In genomic region chr4:39365931-39366771, GRCh38 we compare ENCODE assay signal across 1 cellular context.
TF ChIP-seq lines count a peak whose summit lies in the region.

RFC1 (minus strand) TSS chr4:39366362; CDS start chr4:39366241, 121 bp downstream.

TF ChIP-seq in HEK293, 187 proteins besides CTCF, POLR2A, EP300 and RAD21 (continued from another document and continues in another):
- TF ChIP-seq OSR2 (tag by site-specific recombination; IDR thresholded peaks at IDR 0.05) = no peak
- no peak for TF ChIP-seq ZNF529 (tag by site-specific recombination; IDR thresholded peaks at IDR 0.05; ENCODE audit: insufficient replicate concordance)
- TF ChIP-seq ZNF174 (tag by site-specific recombination; IDR thresholded peaks at IDR 0.05) = peak; percentile 85; the same call in 1 of the 2 replicates
- TF ChIP-seq, protein P1, sequence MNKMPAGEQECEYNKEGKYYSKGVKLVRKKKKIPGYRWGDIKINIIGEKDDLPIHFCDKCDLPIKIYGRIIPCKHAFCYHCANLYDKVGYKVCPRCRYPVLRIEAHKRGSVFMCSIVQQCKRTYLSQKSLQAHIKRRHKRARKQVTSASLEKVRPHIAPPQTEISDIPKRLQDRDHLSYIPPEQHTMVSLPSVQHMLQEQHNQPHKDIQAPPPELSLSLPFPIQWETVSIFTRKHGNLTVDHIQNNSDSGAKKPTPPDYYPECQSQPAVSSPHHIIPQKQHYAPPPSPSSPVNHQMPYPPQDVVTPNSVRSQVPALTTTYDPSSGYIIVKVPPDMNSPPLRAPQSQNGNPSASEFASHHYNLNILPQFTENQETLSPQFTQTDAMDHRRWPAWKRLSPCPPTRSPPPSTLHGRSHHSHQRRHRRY (tag by site-specific recombination; IDR thresholded peaks at IDR 0.05) = no peak
- TF ChIP-seq ZNF324 (tag by site-specific recombination; IDR thresholded peaks at IDR 0.05) = 0 out of 2 replicates have a peak, but pooled peaks have one; percentile 32
- TF ChIP-seq ZNF184 (tag by site-specific recombination; IDR thresholded peaks at IDR 0.05) = no peak
- TF ChIP-seq ZXDB (tag by site-specific recombination; IDR thresholded peaks at IDR 0.05) = peak; percentile 87
- 0 out of 2 replicates have a peak, but pooled peaks have one; percentile 29 for TF ChIP-seq ZNF366 (tag by site-specific recombination; conservative IDR thresholded peaks at IDR 0.05)
- no peak for TF ChIP-seq ZNF274 (IDR thresholded peaks at IDR 0.05; ENCODE audit: low read length)
- TF ChIP-seq ZNF274 (tag by site-specific recombination; IDR thresholded peaks at IDR 0.05; ENCODE audit: borderline replicate concordance) = no peak
- TF ChIP-seq ZNF560 (tag by site-specific recombination; IDR thresholded peaks at IDR 0.05; ENCODE audit: borderline replicate concordance) = no peak
- TF ChIP-seq ZNF670 (tag by site-specific recombination; IDR thresholded peaks at IDR 0.05; ENCODE audit: low read depth) = no peak
- TF ChIP-seq, protein P2, sequence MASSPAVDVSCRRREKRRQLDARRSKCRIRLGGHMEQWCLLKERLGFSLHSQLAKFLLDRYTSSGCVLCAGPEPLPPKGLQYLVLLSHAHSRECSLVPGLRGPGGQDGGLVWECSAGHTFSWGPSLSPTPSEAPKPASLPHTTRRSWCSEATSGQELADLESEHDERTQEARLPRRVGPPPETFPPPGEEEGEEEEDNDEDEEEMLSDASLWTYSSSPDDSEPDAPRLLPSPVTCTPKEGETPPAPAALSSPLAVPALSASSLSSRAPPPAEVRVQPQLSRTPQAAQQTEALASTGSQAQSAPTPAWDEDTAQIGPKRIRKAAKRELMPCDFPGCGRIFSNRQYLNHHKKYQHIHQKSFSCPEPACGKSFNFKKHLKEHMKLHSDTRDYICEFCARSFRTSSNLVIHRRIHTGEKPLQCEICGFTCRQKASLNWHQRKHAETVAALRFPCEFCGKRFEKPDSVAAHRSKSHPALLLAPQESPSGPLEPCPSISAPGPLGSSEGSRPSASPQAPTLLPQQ (tag by site-specific recombination; IDR thresholded peaks at IDR 0.05) = peak; percentile 88
- TF ChIP-seq ZNF132 (tag by site-specific recombination; IDR thresholded peaks at IDR 0.05; ENCODE audit: borderline replicate concordance) = no peak
- TF ChIP-seq SALL2 (tag by site-specific recombination; IDR thresholded peaks at IDR 0.05; ENCODE audit: borderline replicate concordance) = no peak
- TF ChIP-seq, protein P3, sequence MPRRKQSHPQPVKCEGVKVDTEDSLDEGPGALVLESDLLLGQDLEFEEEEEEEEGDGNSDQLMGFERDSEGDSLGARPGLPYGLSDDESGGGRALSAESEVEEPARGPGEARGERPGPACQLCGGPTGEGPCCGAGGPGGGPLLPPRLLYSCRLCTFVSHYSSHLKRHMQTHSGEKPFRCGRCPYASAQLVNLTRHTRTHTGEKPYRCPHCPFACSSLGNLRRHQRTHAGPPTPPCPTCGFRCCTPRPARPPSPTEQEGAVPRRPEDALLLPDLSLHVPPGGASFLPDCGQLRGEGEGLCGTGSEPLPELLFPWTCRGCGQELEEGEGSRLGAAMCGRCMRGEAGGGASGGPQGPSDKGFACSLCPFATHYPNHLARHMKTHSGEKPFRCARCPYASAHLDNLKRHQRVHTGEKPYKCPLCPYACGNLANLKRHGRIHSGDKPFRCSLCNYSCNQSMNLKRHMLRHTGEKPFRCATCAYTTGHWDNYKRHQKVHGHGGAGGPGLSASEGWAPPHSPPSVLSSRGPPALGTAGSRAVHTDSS (tag by site-specific recombination; IDR thresholded peaks at IDR 0.05) = no peak
- peak; percentile 48; the same call in 1 of the 2 replicates for TF ChIP-seq GLIS2 (tag by site-specific recombination; IDR thresholded peaks at IDR 0.05)
- TF ChIP-seq ZNF473 (tag by site-specific recombination; IDR thresholded peaks at IDR 0.05) = no peak
- 0 out of 2 replicates have a peak, but pooled peaks have one; percentile 55 for TF ChIP-seq ZNF777 (tag by site-specific recombination; IDR thresholded peaks at IDR 0.05; ENCODE audit: borderline replicate concordance)
- no peak for TF ChIP-seq RBAK (tag by site-specific recombination; IDR thresholded peaks at IDR 0.05)
- TF ChIP-seq ZNF175 (tag by site-specific recombination; IDR thresholded peaks at IDR 0.05) = no peak
- TF ChIP-seq ZNF2 (tag by site-specific recombination; IDR thresholded peaks at IDR 0.05) = peak; percentile 76
- no peak for TF ChIP-seq ZNF707 (tag by site-specific recombination; IDR thresholded peaks at IDR 0.05)
- TF ChIP-seq ZNF394 (tag by site-specific recombination; IDR thresholded peaks at IDR 0.05; ENCODE audit: borderline replicate concordance) = peak; percentile 47; the same call in 1 of the 2 replicates
- TF ChIP-seq ZNF214 (tag by site-specific recombination; IDR thresholded peaks at IDR 0.05; ENCODE audit: borderline replicate concordance) = no peak
- peak; percentile 85 for TF ChIP-seq PBX3 (CRISPR knock-in tag; IDR thresholded peaks at IDR 0.05)
- no peak for TF ChIP-seq ZBTB7A (tag by site-specific recombination; IDR thresholded peaks at IDR 0.05; ENCODE audit: low read depth)
- TF ChIP-seq ZNF398 (tag by site-specific recombination; IDR thresholded peaks at IDR 0.05) = peak; percentile 48
- TF ChIP-seq ZNF664 (tag by site-specific recombination; IDR thresholded peaks at IDR 0.05) = no peak
- peak; percentile 94 for TF ChIP-seq ZEB2 (tag by site-specific recombination; IDR thresholded peaks at IDR 0.05)
- peak; percentile 36; the same call in 1 of the 2 replicates for TF ChIP-seq ZBTB44 (tag by site-specific recombination; IDR thresholded peaks at IDR 0.05)
- no peak for TF ChIP-seq SCRT1 (tag by site-specific recombination; IDR thresholded peaks at IDR 0.05; ENCODE audit: borderline replicate concordance)
- peak; percentile 64; the same call in 1 of the 2 replicates for TF ChIP-seq HOXD13 (CRISPR knock-in tag; IDR thresholded peaks at IDR 0.05; ENCODE audit: borderline replicate concordance)
- peak; percentile 84 for TF ChIP-seq INSM2 (tag by site-specific recombination; IDR thresholded peaks at IDR 0.05)
- no peak for TF ChIP-seq KLF10 (tag by site-specific recombination; IDR thresholded peaks at IDR 0.05)
- TF ChIP-seq, protein P4, sequence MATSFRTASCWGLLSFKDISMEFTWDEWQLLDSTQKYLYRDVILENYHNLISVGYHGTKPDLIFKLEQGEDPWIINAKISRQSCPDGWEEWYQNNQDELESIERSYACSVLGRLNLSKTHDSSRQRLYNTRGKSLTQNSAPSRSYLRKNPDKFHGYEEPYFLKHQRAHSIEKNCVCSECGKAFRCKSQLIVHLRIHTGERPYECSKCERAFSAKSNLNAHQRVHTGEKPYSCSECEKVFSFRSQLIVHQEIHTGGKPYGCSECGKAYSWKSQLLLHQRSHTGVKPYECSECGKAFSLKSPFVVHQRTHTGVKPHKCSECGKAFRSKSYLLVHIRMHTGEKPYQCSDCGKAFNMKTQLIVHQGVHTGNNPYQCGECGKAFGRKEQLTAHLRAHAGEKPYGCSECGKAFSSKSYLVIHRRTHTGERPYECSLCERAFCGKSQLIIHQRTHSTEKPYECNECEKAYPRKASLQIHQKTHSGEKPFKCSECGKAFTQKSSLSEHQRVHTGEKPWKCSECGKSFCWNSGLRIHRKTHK (tag by site-specific recombination; IDR thresholded peaks at IDR 0.05) = no peak
- no peak for TF ChIP-seq BCL11A (tag by site-specific recombination; IDR thresholded peaks at IDR 0.05; ENCODE audit: low read depth)
- TF ChIP-seq ZNF830 (tag by site-specific recombination; IDR thresholded peaks at IDR 0.05; ENCODE audit: low read depth) = no peak
- TF ChIP-seq AEBP2 (tag by site-specific recombination; IDR thresholded peaks at IDR 0.05; ENCODE audit: borderline replicate concordance) = no peak
- TF ChIP-seq ZFP3 (tag by site-specific recombination; IDR thresholded peaks at IDR 0.05; ENCODE audit: low read depth) = no peak
- TF ChIP-seq, protein P5, sequence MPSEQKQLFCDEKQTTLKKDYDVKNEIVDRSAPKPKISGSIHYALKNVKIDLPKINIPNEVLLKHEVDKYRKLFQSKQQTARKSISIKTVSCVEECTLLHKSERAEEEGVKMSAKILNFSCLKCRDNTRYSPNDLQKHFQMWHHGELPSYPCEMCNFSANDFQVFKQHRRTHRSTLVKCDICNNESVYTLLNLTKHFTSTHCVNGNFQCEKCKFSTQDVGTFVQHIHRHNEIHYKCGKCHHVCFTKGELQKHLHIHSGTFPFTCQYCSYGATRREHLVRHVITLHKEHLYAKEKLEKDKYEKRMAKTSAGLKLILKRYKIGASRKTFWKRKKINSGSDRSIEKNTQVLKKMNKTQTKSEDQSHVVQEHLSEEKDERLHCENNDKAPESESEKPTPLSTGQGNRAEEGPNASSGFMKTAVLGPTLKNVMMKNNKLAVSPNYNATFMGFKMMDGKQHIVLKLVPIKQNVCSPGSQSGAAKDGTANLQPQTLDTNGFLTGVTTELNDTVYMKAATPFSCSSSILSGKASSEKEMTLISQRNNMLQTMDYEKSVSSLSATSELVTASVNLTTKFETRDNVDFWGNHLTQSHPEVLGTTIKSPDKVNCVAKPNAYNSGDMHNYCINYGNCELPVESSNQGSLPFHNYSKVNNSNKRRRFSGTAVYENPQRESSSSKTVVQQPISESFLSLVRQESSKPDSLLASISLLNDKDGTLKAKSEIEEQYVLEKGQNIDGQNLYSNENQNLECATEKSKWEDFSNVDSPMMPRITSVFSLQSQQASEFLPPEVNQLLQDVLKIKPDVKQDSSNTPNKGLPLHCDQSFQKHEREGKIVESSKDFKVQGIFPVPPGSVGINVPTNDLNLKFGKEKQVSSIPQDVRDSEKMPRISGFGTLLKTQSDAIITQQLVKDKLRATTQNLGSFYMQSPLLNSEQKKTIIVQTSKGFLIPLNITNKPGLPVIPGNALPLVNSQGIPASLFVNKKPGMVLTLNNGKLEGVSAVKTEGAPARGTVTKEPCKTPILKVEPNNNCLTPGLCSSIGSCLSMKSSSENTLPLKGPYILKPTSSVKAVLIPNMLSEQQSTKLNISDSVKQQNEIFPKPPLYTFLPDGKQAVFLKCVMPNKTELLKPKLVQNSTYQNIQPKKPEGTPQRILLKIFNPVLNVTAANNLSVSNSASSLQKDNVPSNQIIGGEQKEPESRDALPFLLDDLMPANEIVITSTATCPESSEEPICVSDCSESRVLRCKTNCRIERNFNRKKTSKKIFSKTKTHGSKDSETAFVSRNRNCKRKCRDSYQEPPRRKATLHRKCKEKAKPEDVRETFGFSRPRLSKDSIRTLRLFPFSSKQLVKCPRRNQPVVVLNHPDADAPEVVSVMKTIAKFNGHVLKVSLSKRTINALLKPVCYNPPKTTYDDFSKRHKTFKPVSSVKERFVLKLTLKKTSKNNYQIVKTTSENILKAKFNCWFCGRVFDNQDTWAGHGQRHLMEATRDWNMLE (tag by site-specific recombination; conservative IDR thresholded peaks at IDR 0.05; ENCODE audit: low read depth) = peak; percentile 63
- peak; percentile 66; the same call in 1 of the 2 replicates for TF ChIP-seq ZNF24 (tag by site-specific recombination; IDR thresholded peaks at IDR 0.05)
- TF ChIP-seq ZNF341 (tag by site-specific recombination; IDR thresholded peaks at IDR 0.05; ENCODE audit: low read depth) = peak; percentile 84
- no peak for TF ChIP-seq ZBTB1 (tag by site-specific recombination; IDR thresholded peaks at IDR 0.05)
- TF ChIP-seq FEZF1 (tag by site-specific recombination; IDR thresholded peaks at IDR 0.05) = no peak
